In genomic region chr12:28025821-28026505, GRCh38 we compare ENCODE assay signal across 26 cellular contexts. TPM values are rescaled to one million over a fixed set of nuclear protein-coding genes. Genes with fewer than 3 reads are reported as not detected.
DNase-seq lines count a peak whose midpoint lies in the region; ATAC-seq, FAIRE-seq and TF ChIP-seq lines count a peak whose summit lies in the region.
"Had no signal": no experiment of that assay in that cellular context is flagged by ENCODE, and none has a peak within 500 bp of the region (broad histone marks: within the 10 kb centered on the region; RNA-seq: fewer than 3 reads in every experiment).

No MANE protein-coding gene starts in this region.

- H4K12ac ChIP-seq in trophoblast cell (ENCODE audit: low read depth, low read length) = no peak overlapping the region

- no peaks in the 10 kb centered on the region for H3K36me3 ChIP-seq in mammary epithelial cell (ENCODE audit: insufficient read depth, low read length)
- no peaks in the 10 kb centered on the region for H3K36me3 ChIP-seq in trophoblast cell (ENCODE audit: control insufficient read depth in 1 of 2, insufficient read depth in 2 of 2, low read length in 2 of 2)
- H3K36me3 ChIP-seq: gastrocnemius medialis, tibial artery had no signal

- BruUV-seq in mammary epithelial cell (replicated peaks; lab: Mats Ljungman, UMichigan) = TSS peak; percentile 3

- no peaks in the 10 kb centered on the region for H3K36me3 Mint-ChIP-seq in activated CD4-positive, alpha-beta T cell treated with anti-CD3 and anti-CD28 coated beads, Interleukin-2, amount 10 ng/mL, durations not matched to agents 7 days and 5 days (ENCODE audit: low read depth)
- H3K36me3 Mint-ChIP-seq: CD8-positive, alpha-beta T cell had no signal

- no peak overlapping the region for H2BK5ac ChIP-seq in trophoblast cell (ENCODE audit: low read depth, low read length, poor library complexity)

- H3K27me3 ChIP-seq in mammary epithelial cell (ENCODE audit: insufficient read depth, low read length) (no peaks in the 10 kb centered on the region), trophoblast cell (ENCODE audit: insufficient read depth, low read length) (no peaks in the 10 kb centered on the region)
- H3K27me3 ChIP-seq: gastrocnemius medialis, tibial artery had no signal

- H2AFZ ChIP-seq in mammary epithelial cell (ENCODE audit: low read depth, low read length) (peak overlapping the region; percentile 8), trophoblast cell (ENCODE audit: insufficient read depth, low read length, poor library complexity) (no peak overlapping the region)

- no peak for ATAC-seq in HG03378 (IDR thresholded peaks at IDR 0.05; ENCODE audit: unreplicated experiment)
- ATAC-seq: CD8-positive, alpha-beta T cell; gastrocnemius medialis; stimulated activated naive CD8-positive, alpha-beta T cell treated with anti-CD3 and anti-CD28 coated beads, Interleukin-15, Interleukin-2, amounts not matched to agents 100 U/mL and 50 U/mL, for 24 hours had no signal

- intact Hi-C loops in mammary epithelial cell (cut with micrococcal nuclease) = loop anchor here (2.0 to 10.0 kb wide), 2 partner anchors 33 to 311 kb away; partner anchors contain the start of gene MRPS35

- H4K20me1 ChIP-seq in mammary epithelial cell (ENCODE audit: insufficient read depth, low read length) = no peaks in the 10 kb centered on the region

- dilution Hi-C loops in mammary epithelial cell (cut with HindIII; ENCODE audit: low sequenced_read_pairs) = no loop called here

- H3K18ac ChIP-seq in trophoblast cell (ENCODE audit: low read length) = no peak overlapping the region

- DNase-seq in HTR-8/SVneo (ENCODE audit: insufficient read length, low spot score) (no peak), NCI-H524 treated with DMSO at 0.1 percent for 48 hours (lab: John Stamatoyannopoulos, UW) (peak; percentile 12), mammary epithelial cell (no peak), trophoblast cell (peak; percentile 77 to 85), DMS114 treated with DMSO at 0.1 percent for 48 hours (lab: John Stamatoyannopoulos, UW; ENCODE audit: unreplicated experiment) (no peak), NCI-H1092 (lab: John Stamatoyannopoulos, UW) (no peak)
- DNase-seq in activated CD4-positive, alpha-beta T cell treated with anti-CD3 and anti-CD28 coated beads, Interleukin-2, amount 10 ng/mL, durations not matched to agents 7 days and 5 days = no peak
- DNase-seq: activated CD4-positive, alpha-beta T cell treated with anti-CD3 and anti-CD28 coated beads for 1 hour; activated CD8-positive, alpha-beta memory T cell treated with anti-CD3 and anti-CD28 coated beads for 24 hours; activated naive CD4-positive, alpha-beta T cell treated with anti-CD3 and anti-CD28 coated beads, Interleukin-2, amount 50 U/mL, for 16 hours; activated T-cell treated with anti-CD3 and anti-CD28 coated beads, Interleukin-2, amount 50 U/mL, for 48 hours; aorta; CD8-positive, alpha-beta T cell; gastrocnemius medialis; NCI-H2029 treated with DMSO at 0.1 percent for 48 hours; NCI-H510A treated with DMSO at 0.1 percent for 48 hours; psoas muscle; stimulated activated CD4-positive, alpha-beta T cell treated with anti-CD3 and anti-CD28 coated beads, Interleukin-2, amount 100 ng/mL, for 48 hours; stimulated activated naive CD8-positive, alpha-beta T cell treated with anti-CD3 and anti-CD28 coated beads, Interleukin-15, Interleukin-2, amounts not matched to agents 100 U/mL and 50 U/mL, for 24 hours; SW 1271; tibial artery had no signal

- no peak for TF ChIP-seq CTCF in mammary epithelial cell (conservative IDR thresholded peaks at IDR 0.05 in 1 of 2, IDR thresholded peaks at IDR 0.05 in 1 of 2; ENCODE audit: extremely low read depth in 1 of 2, insufficient read depth in 1 of 2, low read depth in 1 of 2, low read length in 2 of 2)

- H3K4me3 ChIP-seq in mammary epithelial cell (replicated peaks in 1 of 3; ENCODE audit: insufficient read depth in 1 of 3, low read depth in 2 of 3, low read length in 3 of 3) (no peak overlapping the region), trophoblast cell (ENCODE audit: low read depth, low read length) (no peak overlapping the region)
- H3K4me3 ChIP-seq: gastrocnemius medialis, psoas muscle, skin epidermis, tibial artery had no signal

- H3K79me1 ChIP-seq in trophoblast cell (ENCODE audit: low read length) = peaks cover 11% of the 10 kb centered on the region

- H3K14ac ChIP-seq in trophoblast cell (ENCODE audit: low read length) = no peak overlapping the region

- peak overlapping the region; percentile 16 for H2BK12ac ChIP-seq in trophoblast cell (ENCODE audit: low read length)

- H3K4me3 Mint-ChIP-seq in activated CD4-positive, alpha-beta T cell treated with anti-CD3 and anti-CD28 coated beads, Interleukin-2, amount 10 ng/mL, durations not matched to agents 7 days and 5 days = no peak overlapping the region
- H3K4me3 Mint-ChIP-seq: CD8-positive, alpha-beta T cell; IgD-negative memory B cell; nephron had no signal

- no peaks in the 10 kb centered on the region for H3K4me1 Mint-ChIP-seq in activated CD4-positive, alpha-beta T cell treated with anti-CD3 and anti-CD28 coated beads, Interleukin-2, amount 10 ng/mL, durations not matched to agents 7 days and 5 days
- H3K4me1 Mint-ChIP-seq: IgD-negative memory B cell had no signal

- H4K91ac ChIP-seq in trophoblast cell (ENCODE audit: low read depth, low read length) = no peak overlapping the region

- H3K27me3 Mint-ChIP-seq in activated CD4-positive, alpha-beta T cell treated with anti-CD3 and anti-CD28 coated beads, Interleukin-2, amount 10 ng/mL, durations not matched to agents 7 days and 5 days = no peaks in the 10 kb centered on the region

- no peak overlapping the region for H2AK5ac ChIP-seq in trophoblast cell (ENCODE audit: low read length)

- H3K9me3 ChIP-seq in mammary epithelial cell (replicated peaks; ENCODE audit: insufficient read depth, low read length) = no peaks in the 10 kb centered on the region
- no peaks in the 10 kb centered on the region for H3K9me3 ChIP-seq in trophoblast cell (ENCODE audit: insufficient read depth, low read depth, low read length)
- H3K9me3 ChIP-seq: gastrocnemius medialis, psoas muscle, tibial artery had no signal

- H3K9ac ChIP-seq in mammary epithelial cell (ENCODE audit: insufficient read depth, low read length) = peak overlapping the region; percentile 26
- no peak overlapping the region for H3K9ac ChIP-seq in trophoblast cell (ENCODE audit: low read length)

- H3K27ac ChIP-seq in mammary epithelial cell (ENCODE audit: insufficient read depth, low read depth, low read length) (peak overlapping the region; percentile 83), trophoblast cell (ENCODE audit: low read depth, low read length) (no peak overlapping the region)
- H3K27ac ChIP-seq: gastrocnemius medialis, psoas muscle, skin epidermis, tibial artery had no signal

- no peak overlapping the region for H2BK120ac ChIP-seq in trophoblast cell (ENCODE audit: insufficient read depth, low read length, poor library complexity)

- in situ Hi-C loops in mammary epithelial cell (cut with MboI; ENCODE audit: low sequenced_read_pairs in 2 of 2) = no loop called here

- POLR2A ChIA-PET in activated CD4-positive, alpha-beta T cell treated with anti-CD3 and anti-CD28 coated beads, Interleukin-2, amount 10 ng/mL, durations not matched to agents 7 days and 5 days (lab: Charles Lee) = no interaction called here

- no peaks in the 10 kb centered on the region for H3K9me3 Mint-ChIP-seq in activated CD4-positive, alpha-beta T cell treated with anti-CD3 and anti-CD28 coated beads, Interleukin-2, amount 10 ng/mL, durations not matched to agents 7 days and 5 days
- H3K9me3 Mint-ChIP-seq: CD8-positive, alpha-beta T cell; nephron had no signal

- WGBS in mammary epithelial cell (ENCODE audit: low coverage, missing lambda C conversion rate) = 77% methylated on average over 11 of the region's 11 CpGs
- WGBS in trophoblast cell (ENCODE audit: extremely low coverage, insufficient coverage, insufficient read length) = no CpG with 5 or more reads among the region's 11 CpGs

- no peak overlapping the region for H3K4ac ChIP-seq in trophoblast cell (ENCODE audit: low read depth, low read length)

- H3K27ac Mint-ChIP-seq in activated CD4-positive, alpha-beta T cell treated with anti-CD3 and anti-CD28 coated beads, Interleukin-2, amount 10 ng/mL, durations not matched to agents 7 days and 5 days = no peak overlapping the region
- H3K27ac Mint-ChIP-seq: CD8-positive, alpha-beta T cell; IgD-negative memory B cell; nephron had no signal

- CTCF ChIA-PET in mammary epithelial cell (lab: Charles Lee; ENCODE audit: low non-redundant PET) = no interaction called here
- CTCF ChIA-PET in activated CD4-positive, alpha-beta T cell treated with anti-CD3 and anti-CD28 coated beads, Interleukin-2, amount 10 ng/mL, durations not matched to agents 7 days and 5 days (lab: Charles Lee) = no interaction called here

- peaks cover 61% of the 10 kb centered on the region for H3K4me1 ChIP-seq in mammary epithelial cell (ENCODE audit: insufficient read depth, low read length)
- peaks cover 9 to 12% of the 10 kb centered on the region in 2 experiments for H3K4me1 ChIP-seq in trophoblast cell (ENCODE audit: control insufficient read depth in 1 of 2, insufficient read depth in 2 of 2, low read length in 2 of 2)
- H3K4me1 ChIP-seq: psoas muscle, tibial artery had no signal

- no peak overlapping the region for H3K4me2 ChIP-seq in mammary epithelial cell (ENCODE audit: insufficient read depth, low read depth, low read length)
- H3K4me2 ChIP-seq in trophoblast cell (ENCODE audit: low read length) = no peak overlapping the region

- H3K79me2 ChIP-seq in mammary epithelial cell (ENCODE audit: insufficient read depth, low read length) = no peaks in the 10 kb centered on the region
- H3K79me2 ChIP-seq in trophoblast cell (ENCODE audit: control insufficient read depth, insufficient read depth, low read length, poor library complexity) = no peaks in the 10 kb centered on the region

- peak; percentile 80 for FAIRE-seq in HTR-8/SVneo (lab: Jason Lieb, UNC)

- no peak overlapping the region for H3K23ac ChIP-seq in trophoblast cell (ENCODE audit: low read length)

- no peak overlapping the region for H4K8ac ChIP-seq in trophoblast cell (ENCODE audit: low read depth, low read length)

RNA-seq across cellular contexts. Expression of gene PTHLH, which starts 53.4 kb away (rescaled TPM):
- total RNA-seq in mammary epithelial cell = 100 to 1,000 TPM; 106 to 200 TPM
- polyA plus RNA-seq in mammary epithelial cell = 246 TPM
- 133 TPM for polyA minus RNA-seq in mammary epithelial cell
- 8.8 and 9.3 TPM in 2 replicates for polyA plus RNA-seq in trophoblast cell (2013)
- total RNA-seq in activated CD4-positive, alpha-beta T cell treated with anti-CD3 and anti-CD28 coated beads, Interleukin-2, amount 10 ng/mL, durations not matched to agents 7 days and 5 days = not detected
- total RNA-seq: CD8-positive, alpha-beta T cell; cerebellum had no signal
- polyA plus RNA-seq: IgD-negative memory B cell had no signal

Comparison
In these comparisons a context has a peak if more than half of its experiments do, and no peak if none do; other contexts are left out.
1. DNase-seq: peak in NCI-H524 treated with DMSO at 0.1 percent for 48 hours (single experiment) and trophoblast cell (2 of 2); none in HTR-8/SVneo (single experiment), mammary epithelial cell (single experiment), DMS114 treated with DMSO at 0.1 percent for 48 hours (single experiment), NCI-H1092 (single experiment) and activated CD4-positive, alpha-beta T cell treated with anti-CD3 and anti-CD28 coated beads, Interleukin-2, amount 10 ng/mL, durations not matched to agents 7 days and 5 days (single experiment).
2. RNA of gene PTHLH, which starts 53.4 kb away (total RNA-seq): 106 to 200 TPM in mammary epithelial cell; not detected in activated CD4-positive, alpha-beta T cell treated with anti-CD3 and anti-CD28 coated beads, Interleukin-2, amount 10 ng/mL, durations not matched to agents 7 days and 5 days; every median in the first group is over 100 times any median in the second.